Comparison of ENCODE assay signal across 25 cellular contexts in genomic region chr7:25643285-25643684, GRCh38.
"Had no signal": no experiment of that assay in that cellular context is flagged by ENCODE, and none has a peak within 500 bp of the region (broad histone marks: within the 10 kb centered on the region; RNA-seq: fewer than 3 reads in every experiment).

No MANE protein-coding gene starts in this region.

- H3K36me3 Mint-ChIP-seq: activated naive CD8-positive, alpha-beta T cell treated with anti-CD3 and anti-CD28 coated beads for 36 hours; naive thymus-derived CD4-positive, alpha-beta T cell; stimulated activated memory B cell treated with anti-CD40 and anti-IgM and Interleukin-4, amounts not matched to agents 10 μg/mL and 1 μg/mL and 100 μg/mL, for 72 hours had no signal

- H3K9me3 ChIP-seq: breast epithelium, colonic mucosa, heart left ventricle, transverse colon, uterus had no signal

- H3K4me3 Mint-ChIP-seq: activated B cell treated with CpG ODN at 0.5 μM for 24 hours; activated CD4-positive, alpha-beta T cell treated with anti-CD3 and anti-CD28 coated beads for 36 hours; activated naive CD8-positive, alpha-beta T cell treated with anti-CD3 and anti-CD28 coated beads for 36 hours; activated T-cell treated with anti-CD3 and anti-CD28 coated beads, Interleukin-2, amount 50 U/mL, for 4 hours; central memory CD8-positive, alpha-beta T cell; naive thymus-derived CD4-positive, alpha-beta T cell; neural crest cell; stimulated activated memory B cell treated with anti-CD40 and anti-IgM and Interleukin-4, amounts not matched to agents 10 μg/mL and 1 μg/mL and 100 μg/mL, for 72 hours had no signal

- H3K27ac ChIP-seq: breast epithelium, colonic mucosa, epithelial cell of prostate, transverse colon, uterus had no signal

- H3K4me1 ChIP-seq: breast epithelium, colonic mucosa, transverse colon, uterus had no signal

- ATAC-seq: activated CD4-positive, alpha-beta T cell treated with anti-CD3 and anti-CD28 coated beads for 36 hours; activated T-cell treated with anti-CD3 and anti-CD28 coated beads, Interleukin-2, amount 50 U/mL, for 4 hours; heart left ventricle; naive thymus-derived CD4-positive, alpha-beta T cell; stimulated activated memory B cell treated with anti-CD40 and anti-IgM and Interleukin-4, amounts not matched to agents 10 μg/mL and 1 μg/mL and 100 μg/mL, for 72 hours had no signal

- H3K27me3 Mint-ChIP-seq: activated B cell treated with CpG ODN at 0.5 μM for 24 hours; activated CD4-positive, alpha-beta T cell treated with anti-CD3 and anti-CD28 coated beads for 36 hours; activated naive CD8-positive, alpha-beta T cell treated with anti-CD3 and anti-CD28 coated beads for 36 hours; stimulated activated memory B cell treated with anti-CD40 and anti-IgM and Interleukin-4, amounts not matched to agents 10 μg/mL and 1 μg/mL and 100 μg/mL, for 72 hours had no signal

- H3K27me3 ChIP-seq: breast epithelium, colonic mucosa, heart left ventricle, transverse colon, uterus had no signal

- H3K4me1 Mint-ChIP-seq: activated B cell treated with CpG ODN at 0.5 μM for 24 hours; activated CD4-positive, alpha-beta T cell treated with anti-CD3 and anti-CD28 coated beads for 36 hours; central memory CD8-positive, alpha-beta T cell; stimulated activated memory B cell treated with anti-CD40 and anti-IgM and Interleukin-4, amounts not matched to agents 10 μg/mL and 1 μg/mL and 100 μg/mL, for 72 hours had no signal

- H3K36me3 ChIP-seq: breast epithelium, colonic mucosa, heart left ventricle, transverse colon, uterus had no signal

- H3K27ac Mint-ChIP-seq: activated B cell treated with CpG ODN at 0.5 μM for 24 hours; activated CD4-positive, alpha-beta T cell treated with anti-CD3 and anti-CD28 coated beads for 36 hours; activated naive CD8-positive, alpha-beta T cell treated with anti-CD3 and anti-CD28 coated beads for 36 hours; activated T-helper 2 cell treated with anti-CD3 and anti-CD28 coated beads, Interferon-gamma antibody, Interleukin-2, Interleukin-4, amounts not matched to agents 10 μg/mL and 5 μg/mL and 100 μg/mL, durations not matched to agents 14 hours and 24 hours and 36 hours; naive thymus-derived CD4-positive, alpha-beta T cell; stimulated activated memory B cell treated with anti-CD40 and anti-IgM and Interleukin-4, amounts not matched to agents 10 μg/mL and 1 μg/mL and 100 μg/mL, for 72 hours had no signal

- DNase-seq: activated B cell treated with CpG ODN at 0.5 μM for 24 hours; activated CD4-positive, alpha-beta T cell treated with anti-CD3 and anti-CD28 coated beads for 36 hours; activated CD4-positive, alpha-beta T cell treated with anti-CD3 and anti-CD28 coated beads, Interleukin-2, amount 50 U/mL, for 4 hours; activated CD8-positive, alpha-beta memory T cell treated with anti-CD3 and anti-CD28 coated beads for 24 hours; activated CD8-positive, alpha-beta memory T cell treated with anti-CD3 and anti-CD28 coated beads, Interleukin-2, amount 50 U/mL, for 4 hours; activated naive CD4-positive, alpha-beta T cell; activated naive CD8-positive, alpha-beta T cell treated with anti-CD3 and anti-CD28 coated beads for 36 hours; activated T-cell treated with anti-CD3 and anti-CD28 coated beads, Interleukin-2, amount 50 U/mL, for 4 hours; amniotic stem cell; colonic mucosa; heart left ventricle; naive thymus-derived CD4-positive, alpha-beta T cell; occipital lobe; posterior cingulate gyrus; small intestine; stimulated activated CD4-positive, alpha-beta T cell treated with anti-CD3 and anti-CD28 coated beads, Interleukin-2, amount 100 ng/mL, for 24 hours; T1000; transverse colon; uterus had no signal

- H3K9me3 Mint-ChIP-seq: activated B cell treated with CpG ODN at 0.5 μM for 24 hours; activated naive CD8-positive, alpha-beta T cell treated with anti-CD3 and anti-CD28 coated beads for 36 hours; activated T-cell treated with anti-CD3 and anti-CD28 coated beads, Interleukin-2, amount 50 U/mL, for 4 hours; activated T-helper 2 cell treated with anti-CD3 and anti-CD28 coated beads, Interferon-gamma antibody, Interleukin-2, Interleukin-4, amounts not matched to agents 10 μg/mL and 5 μg/mL and 100 μg/mL, durations not matched to agents 14 hours and 24 hours and 36 hours; naive thymus-derived CD4-positive, alpha-beta T cell; stimulated activated memory B cell treated with anti-CD40 and anti-IgM and Interleukin-4, amounts not matched to agents 10 μg/mL and 1 μg/mL and 100 μg/mL, for 72 hours had no signal

- H3K4me3 ChIP-seq: breast epithelium, colonic mucosa, heart left ventricle, transverse colon, uterus had no signal
